4 cellular contexts compared by ENCODE assay signal in the genomic region with DNA sequence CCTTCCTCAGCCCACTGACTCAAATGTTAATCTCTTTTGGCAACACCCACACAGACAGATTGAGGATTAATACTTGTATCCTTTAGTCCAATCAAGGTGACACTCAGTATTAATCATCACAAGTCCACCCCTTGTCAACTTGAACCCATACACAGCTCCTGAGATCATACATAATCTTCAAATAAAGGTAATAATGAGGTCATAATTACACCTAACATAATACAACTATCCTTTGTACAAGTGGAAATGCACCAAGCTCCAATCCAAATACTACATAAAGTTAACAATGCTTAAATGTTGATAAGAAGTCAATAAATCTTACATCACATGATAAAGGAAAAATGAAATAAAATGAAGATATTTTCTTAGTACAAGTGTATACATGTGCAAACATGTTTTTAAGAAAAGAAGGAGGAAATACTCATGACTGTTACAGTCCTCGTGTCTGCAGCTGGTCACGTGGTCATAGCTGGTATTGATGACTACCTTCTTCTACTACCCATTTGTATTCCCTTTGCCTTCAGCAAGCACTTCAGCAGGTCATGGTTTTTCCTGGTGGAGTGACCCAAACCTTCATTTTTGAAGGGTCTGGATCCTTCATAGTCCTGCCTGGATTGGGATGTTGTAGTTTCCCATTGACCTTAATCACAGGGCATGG. TPM values are rescaled to one million over a fixed set of nuclear protein-coding genes. Genes with fewer than 3 reads are reported as not detected.
"Had no signal": no experiment of that assay in that cellular context is flagged by ENCODE, and none has a peak within 500 bp of the region (broad histone marks: within the 10 kb centered on the region; RNA-seq: fewer than 3 reads in every experiment).

No MANE protein-coding gene starts in this region.

RNA-seq across cellular contexts. Expression of gene FASLG, which starts 29.7 kb away (rescaled TPM):
- total RNA-seq: M059J, Right ventricle myocardium superior, SJSA1 had no signal
- polyA plus RNA-seq: SK-N-SH had no signal
